ENCODE assay signal across 1 cellular context in genomic region chr4:139901516-139902327, GRCh38.
TF ChIP-seq lines count a peak whose summit lies in the region.

No MANE protein-coding gene starts in this region.

TF ChIP-seq in HEK293, 187 proteins besides CTCF, POLR2A, EP300 and RAD21 (continued from another document and continues in another):
- TF ChIP-seq, protein P1, sequence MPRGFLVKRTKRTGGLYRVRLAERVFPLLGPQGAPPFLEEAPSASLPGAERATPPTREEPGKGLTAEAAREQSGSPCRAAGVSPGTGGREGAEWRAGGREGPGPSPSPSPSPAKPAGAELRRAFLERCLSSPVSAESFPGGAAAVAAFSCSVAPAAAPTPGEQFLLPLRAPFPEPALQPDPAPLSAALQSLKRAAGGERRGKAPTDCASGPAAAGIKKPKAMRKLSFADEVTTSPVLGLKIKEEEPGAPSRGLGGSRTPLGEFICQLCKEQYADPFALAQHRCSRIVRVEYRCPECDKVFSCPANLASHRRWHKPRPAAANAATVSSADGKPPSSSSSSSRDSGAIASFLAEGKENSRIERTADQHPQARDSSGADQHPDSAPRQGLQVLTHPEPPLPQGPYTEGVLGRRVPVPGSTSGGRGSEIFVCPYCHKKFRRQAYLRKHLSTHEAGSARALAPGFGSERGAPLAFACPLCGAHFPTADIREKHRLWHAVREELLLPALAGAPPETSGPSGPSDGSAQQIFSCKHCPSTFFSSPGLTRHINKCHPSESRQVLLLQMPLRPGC (tag by site-specific recombination; IDR thresholded peaks at IDR 0.05): no peak
- peak; percentile 43 for TF ChIP-seq ZNF366 (tag by site-specific recombination; conservative IDR thresholded peaks at IDR 0.05)
- peak; percentile 78 for TF ChIP-seq GLIS1 (tag by site-specific recombination; IDR thresholded peaks at IDR 0.05)
- TF ChIP-seq ZFP69B (tag by site-specific recombination; IDR thresholded peaks at IDR 0.05): no peak
- TF ChIP-seq ZBTB7A (tag by site-specific recombination; IDR thresholded peaks at IDR 0.05; ENCODE audit: low read depth): no peak
- TF ChIP-seq, protein P2, sequence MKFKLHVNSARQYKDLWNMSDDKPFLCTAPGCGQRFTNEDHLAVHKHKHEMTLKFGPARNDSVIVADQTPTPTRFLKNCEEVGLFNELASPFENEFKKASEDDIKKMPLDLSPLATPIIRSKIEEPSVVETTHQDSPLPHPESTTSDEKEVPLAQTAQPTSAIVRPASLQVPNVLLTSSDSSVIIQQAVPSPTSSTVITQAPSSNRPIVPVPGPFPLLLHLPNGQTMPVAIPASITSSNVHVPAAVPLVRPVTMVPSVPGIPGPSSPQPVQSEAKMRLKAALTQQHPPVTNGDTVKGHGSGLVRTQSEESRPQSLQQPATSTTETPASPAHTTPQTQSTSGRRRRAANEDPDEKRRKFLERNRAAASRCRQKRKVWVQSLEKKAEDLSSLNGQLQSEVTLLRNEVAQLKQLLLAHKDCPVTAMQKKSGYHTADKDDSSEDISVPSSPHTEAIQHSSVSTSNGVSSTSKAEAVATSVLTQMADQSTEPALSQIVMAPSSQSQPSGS (tag by site-specific recombination; IDR thresholded peaks at IDR 0.05; ENCODE audit: low read depth): no peak
- no peak for TF ChIP-seq HOXC10 (CRISPR knock-in tag; IDR thresholded peaks at IDR 0.05)
- TF ChIP-seq, protein P3, sequence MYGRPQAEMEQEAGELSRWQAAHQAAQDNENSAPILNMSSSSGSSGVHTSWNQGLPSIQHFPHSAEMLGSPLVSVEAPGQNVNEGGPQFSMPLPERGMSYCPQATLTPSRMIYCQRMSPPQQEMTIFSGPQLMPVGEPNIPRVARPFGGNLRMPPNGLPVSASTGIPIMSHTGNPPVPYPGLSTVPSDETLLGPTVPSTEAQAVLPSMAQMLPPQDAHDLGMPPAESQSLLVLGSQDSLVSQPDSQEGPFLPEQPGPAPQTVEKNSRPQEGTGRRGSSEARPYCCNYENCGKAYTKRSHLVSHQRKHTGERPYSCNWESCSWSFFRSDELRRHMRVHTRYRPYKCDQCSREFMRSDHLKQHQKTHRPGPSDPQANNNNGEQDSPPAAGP (tag by site-specific recombination; IDR thresholded peaks at IDR 0.05): peak; percentile 58; the same call in 1 of the 2 replicates
- TF ChIP-seq ZNF23 (tag by site-specific recombination; IDR thresholded peaks at IDR 0.05; ENCODE audit: borderline replicate concordance): no peak
- TF ChIP-seq ZNF341 (tag by site-specific recombination; IDR thresholded peaks at IDR 0.05; ENCODE audit: low read depth): peak; percentile 28; the same call in 1 of the 2 replicates
- TF ChIP-seq ZFP37 (tag by site-specific recombination; IDR thresholded peaks at IDR 0.05): no peak
- TF ChIP-seq, protein P4, sequence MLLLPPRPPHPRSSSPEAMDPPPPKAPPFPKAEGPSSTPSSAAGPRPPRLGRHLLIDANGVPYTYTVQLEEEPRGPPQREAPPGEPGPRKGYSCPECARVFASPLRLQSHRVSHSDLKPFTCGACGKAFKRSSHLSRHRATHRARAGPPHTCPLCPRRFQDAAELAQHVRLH (tag by site-specific recombination; IDR thresholded peaks at IDR 0.05): no peak
- no peak for TF ChIP-seq ZNF311 (tag by site-specific recombination; IDR thresholded peaks at IDR 0.05; ENCODE audit: borderline replicate concordance)
- peak; percentile 66 for TF ChIP-seq ZIC2 (tag by site-specific recombination; IDR thresholded peaks at IDR 0.05)
- TF ChIP-seq ZNF37A (tag by site-specific recombination; IDR thresholded peaks at IDR 0.05): no peak
- no peak for TF ChIP-seq ZNF707 (tag by site-specific recombination; IDR thresholded peaks at IDR 0.05)
- no peak for TF ChIP-seq YY1 (tag by site-specific recombination; IDR thresholded peaks at IDR 0.05)
- no peak for TF ChIP-seq ZBTB1 (tag by site-specific recombination; IDR thresholded peaks at IDR 0.05)
- TF ChIP-seq ZNF830 (tag by site-specific recombination; IDR thresholded peaks at IDR 0.05; ENCODE audit: low read depth): no peak
- TF ChIP-seq ZNF223 (tag by site-specific recombination; IDR thresholded peaks at IDR 0.05): no peak
- TF ChIP-seq ZNF76 (tag by site-specific recombination; IDR thresholded peaks at IDR 0.05; ENCODE audit: borderline replicate concordance, low read depth): no peak
- peak; percentile 59; the same call in 1 of the 2 replicates for TF ChIP-seq ZNF843 (tag by site-specific recombination; IDR thresholded peaks at IDR 0.05)
- TF ChIP-seq ZNF416 (tag by site-specific recombination; IDR thresholded peaks at IDR 0.05): no peak
- TF ChIP-seq, protein P5, sequence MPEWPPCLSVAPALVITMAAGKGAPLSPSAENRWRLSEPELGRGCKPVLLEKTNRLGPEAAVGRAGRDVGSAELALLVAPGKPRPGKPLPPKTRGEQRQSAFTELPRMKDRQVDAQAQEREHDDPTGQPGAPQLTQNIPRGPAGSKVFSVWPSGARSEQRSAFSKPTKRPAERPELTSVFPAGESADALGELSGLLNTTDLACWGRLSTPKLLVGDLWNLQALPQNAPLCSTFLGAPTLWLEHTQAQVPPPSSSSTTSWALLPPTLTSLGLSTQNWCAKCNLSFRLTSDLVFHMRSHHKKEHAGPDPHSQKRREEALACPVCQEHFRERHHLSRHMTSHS (tag by site-specific recombination; IDR thresholded peaks at IDR 0.05): no peak
- TF ChIP-seq ZNF792 (tag by site-specific recombination; IDR thresholded peaks at IDR 0.05): no peak
- no peak for TF ChIP-seq KLF1 (tag by site-specific recombination; IDR thresholded peaks at IDR 0.05)
- TF ChIP-seq, protein P6, sequence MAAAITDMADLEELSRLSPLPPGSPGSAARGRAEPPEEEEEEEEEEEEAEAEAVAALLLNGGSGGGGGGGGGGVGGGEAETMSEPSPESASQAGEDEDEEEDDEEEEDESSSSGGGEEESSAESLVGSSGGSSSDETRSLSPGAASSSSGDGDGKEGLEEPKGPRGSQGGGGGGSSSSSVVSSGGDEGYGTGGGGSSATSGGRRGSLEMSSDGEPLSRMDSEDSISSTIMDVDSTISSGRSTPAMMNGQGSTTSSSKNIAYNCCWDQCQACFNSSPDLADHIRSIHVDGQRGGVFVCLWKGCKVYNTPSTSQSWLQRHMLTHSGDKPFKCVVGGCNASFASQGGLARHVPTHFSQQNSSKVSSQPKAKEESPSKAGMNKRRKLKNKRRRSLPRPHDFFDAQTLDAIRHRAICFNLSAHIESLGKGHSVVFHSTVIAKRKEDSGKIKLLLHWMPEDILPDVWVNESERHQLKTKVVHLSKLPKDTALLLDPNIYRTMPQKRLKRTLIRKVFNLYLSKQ (tag by site-specific recombination; IDR thresholded peaks at IDR 0.05; ENCODE audit: borderline replicate concordance): no peak
- TF ChIP-seq, protein P7, sequence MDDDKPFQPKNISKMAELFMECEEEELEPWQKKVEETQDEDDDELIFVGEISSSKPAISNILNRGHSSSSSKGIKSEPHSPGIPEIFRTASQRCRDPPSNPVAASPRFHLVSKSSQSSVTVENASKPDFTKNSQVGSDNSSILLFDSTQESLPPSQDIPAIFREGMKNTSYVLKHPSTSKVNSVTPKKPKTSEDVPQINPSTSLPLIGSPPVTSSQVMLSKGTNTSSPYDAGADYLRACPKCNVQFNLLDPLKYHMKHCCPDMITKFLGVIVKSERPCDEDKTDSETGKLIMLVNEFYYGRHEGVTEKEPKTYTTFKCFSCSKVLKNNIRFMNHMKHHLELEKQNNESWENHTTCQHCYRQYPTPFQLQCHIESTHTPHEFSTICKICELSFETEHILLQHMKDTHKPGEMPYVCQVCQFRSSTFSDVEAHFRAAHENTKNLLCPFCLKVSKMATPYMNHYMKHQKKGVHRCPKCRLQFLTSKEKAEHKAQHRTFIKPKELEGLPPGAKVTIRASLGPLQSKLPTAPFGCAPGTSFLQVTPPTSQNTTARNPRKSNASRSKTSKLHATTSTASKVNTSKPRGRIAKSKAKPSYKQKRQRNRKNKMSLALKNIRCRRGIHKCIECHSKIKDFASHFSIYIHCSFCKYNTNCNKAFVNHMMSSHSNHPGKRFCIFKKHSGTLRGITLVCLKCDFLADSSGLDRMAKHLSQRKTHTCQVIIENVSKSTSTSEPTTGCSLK (tag by site-specific recombination; IDR thresholded peaks at IDR 0.05): no peak
- TF ChIP-seq, protein P8, sequence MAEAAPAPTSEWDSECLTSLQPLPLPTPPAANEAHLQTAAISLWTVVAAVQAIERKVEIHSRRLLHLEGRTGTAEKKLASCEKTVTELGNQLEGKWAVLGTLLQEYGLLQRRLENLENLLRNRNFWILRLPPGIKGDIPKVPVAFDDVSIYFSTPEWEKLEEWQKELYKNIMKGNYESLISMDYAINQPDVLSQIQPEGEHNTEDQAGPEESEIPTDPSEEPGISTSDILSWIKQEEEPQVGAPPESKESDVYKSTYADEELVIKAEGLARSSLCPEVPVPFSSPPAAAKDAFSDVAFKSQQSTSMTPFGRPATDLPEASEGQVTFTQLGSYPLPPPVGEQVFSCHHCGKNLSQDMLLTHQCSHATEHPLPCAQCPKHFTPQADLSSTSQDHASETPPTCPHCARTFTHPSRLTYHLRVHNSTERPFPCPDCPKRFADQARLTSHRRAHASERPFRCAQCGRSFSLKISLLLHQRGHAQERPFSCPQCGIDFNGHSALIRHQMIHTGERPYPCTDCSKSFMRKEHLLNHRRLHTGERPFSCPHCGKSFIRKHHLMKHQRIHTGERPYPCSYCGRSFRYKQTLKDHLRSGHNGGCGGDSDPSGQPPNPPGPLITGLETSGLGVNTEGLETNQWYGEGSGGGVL (tag by site-specific recombination; IDR thresholded peaks at IDR 0.05): peak; percentile 57; the same call in 1 of the 2 replicates
- TF ChIP-seq ZNF169 (tag by site-specific recombination; IDR thresholded peaks at IDR 0.05): no peak
- TF ChIP-seq ZNF785 (tag by site-specific recombination; IDR thresholded peaks at IDR 0.05): no peak
- no peak for TF ChIP-seq ZNF596 (tag by site-specific recombination; IDR thresholded peaks at IDR 0.05)
- TF ChIP-seq, protein P9, sequence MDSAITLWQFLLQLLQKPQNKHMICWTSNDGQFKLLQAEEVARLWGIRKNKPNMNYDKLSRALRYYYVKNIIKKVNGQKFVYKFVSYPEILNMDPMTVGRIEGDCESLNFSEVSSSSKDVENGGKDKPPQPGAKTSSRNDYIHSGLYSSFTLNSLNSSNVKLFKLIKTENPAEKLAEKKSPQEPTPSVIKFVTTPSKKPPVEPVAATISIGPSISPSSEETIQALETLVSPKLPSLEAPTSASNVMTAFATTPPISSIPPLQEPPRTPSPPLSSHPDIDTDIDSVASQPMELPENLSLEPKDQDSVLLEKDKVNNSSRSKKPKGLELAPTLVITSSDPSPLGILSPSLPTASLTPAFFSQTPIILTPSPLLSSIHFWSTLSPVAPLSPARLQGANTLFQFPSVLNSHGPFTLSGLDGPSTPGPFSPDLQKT (IDR thresholded peaks at IDR 0.05; ENCODE audit: borderline replicate concordance, low read depth, low read length): no peak
- TF ChIP-seq ZBTB17 (tag by site-specific recombination; IDR thresholded peaks at IDR 0.05): no peak
- no peak for TF ChIP-seq SCRT2 (tag by site-specific recombination; IDR thresholded peaks at IDR 0.05)
- TF ChIP-seq ZNF404 (tag by site-specific recombination; IDR thresholded peaks at IDR 0.05): no peak
- TF ChIP-seq ZNF621 (tag by site-specific recombination; IDR thresholded peaks at IDR 0.05): no peak
- TF ChIP-seq ZNF133 (tag by site-specific recombination; IDR thresholded peaks at IDR 0.05): no peak
- TF ChIP-seq ZNF473 (tag by site-specific recombination; IDR thresholded peaks at IDR 0.05): no peak
- TF ChIP-seq, protein P10, sequence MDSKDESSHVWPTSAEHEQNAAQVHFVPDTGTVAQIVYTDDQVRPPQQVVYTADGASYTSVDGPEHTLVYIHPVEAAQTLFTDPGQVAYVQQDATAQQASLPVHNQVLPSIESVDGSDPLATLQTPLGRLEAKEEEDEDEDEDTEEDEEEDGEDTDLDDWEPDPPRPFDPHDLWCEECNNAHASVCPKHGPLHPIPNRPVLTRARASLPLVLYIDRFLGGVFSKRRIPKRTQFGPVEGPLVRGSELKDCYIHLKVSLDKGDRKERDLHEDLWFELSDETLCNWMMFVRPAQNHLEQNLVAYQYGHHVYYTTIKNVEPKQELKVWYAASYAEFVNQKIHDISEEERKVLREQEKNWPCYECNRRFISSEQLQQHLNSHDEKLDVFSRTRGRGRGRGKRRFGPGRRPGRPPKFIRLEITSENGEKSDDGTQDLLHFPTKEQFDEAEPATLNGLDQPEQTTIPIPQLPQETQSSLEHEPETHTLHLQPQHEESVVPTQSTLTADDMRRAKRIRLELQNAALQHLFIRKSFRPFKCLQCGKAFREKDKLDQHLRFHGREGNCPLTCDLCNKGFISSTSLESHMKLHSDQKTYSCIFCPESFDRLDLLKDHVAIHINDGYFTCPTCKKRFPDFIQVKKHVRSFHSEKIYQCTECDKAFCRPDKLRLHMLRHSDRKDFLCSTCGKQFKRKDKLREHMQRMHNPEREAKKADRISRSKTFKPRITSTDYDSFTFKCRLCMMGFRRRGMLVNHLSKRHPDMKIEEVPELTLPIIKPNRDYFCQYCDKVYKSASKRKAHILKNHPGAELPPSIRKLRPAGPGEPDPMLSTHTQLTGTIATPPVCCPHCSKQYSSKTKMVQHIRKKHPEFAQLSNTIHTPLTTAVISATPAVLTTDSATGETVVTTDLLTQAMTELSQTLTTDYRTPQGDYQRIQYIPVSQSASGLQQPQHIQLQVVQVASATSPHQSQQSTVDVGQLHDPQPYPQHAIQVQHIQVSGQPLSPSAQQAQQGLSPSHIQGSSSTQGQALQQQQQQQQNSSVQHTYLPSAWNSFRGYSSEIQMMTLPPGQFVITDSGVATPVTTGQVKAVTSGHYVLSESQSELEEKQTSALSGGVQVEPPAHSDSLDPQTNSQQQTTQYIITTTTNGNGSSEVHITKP (tag by site-specific recombination; IDR thresholded peaks at IDR 0.05): 0 out of 2 replicates have a peak, but pooled peaks have one; percentile 19
- no peak for TF ChIP-seq ZNF140 (tag by site-specific recombination; IDR thresholded peaks at IDR 0.05)
- TF ChIP-seq ZBTB20 (tag by site-specific recombination; IDR thresholded peaks at IDR 0.05): peak; percentile 28; the same call in 1 of the 2 replicates
- 0 out of 2 replicates have a peak, but pooled peaks have one; percentile 28 for TF ChIP-seq PRDM1 (tag by site-specific recombination; IDR thresholded peaks at IDR 0.05)
- TF ChIP-seq ZNF514 (tag by site-specific recombination; IDR thresholded peaks at IDR 0.05): no peak
- TF ChIP-seq ZNF501 (tag by site-specific recombination; IDR thresholded peaks at IDR 0.05): no peak
- no peak for TF ChIP-seq ZNF600 (tag by site-specific recombination; IDR thresholded peaks at IDR 0.05)
- TF ChIP-seq, protein P11, sequence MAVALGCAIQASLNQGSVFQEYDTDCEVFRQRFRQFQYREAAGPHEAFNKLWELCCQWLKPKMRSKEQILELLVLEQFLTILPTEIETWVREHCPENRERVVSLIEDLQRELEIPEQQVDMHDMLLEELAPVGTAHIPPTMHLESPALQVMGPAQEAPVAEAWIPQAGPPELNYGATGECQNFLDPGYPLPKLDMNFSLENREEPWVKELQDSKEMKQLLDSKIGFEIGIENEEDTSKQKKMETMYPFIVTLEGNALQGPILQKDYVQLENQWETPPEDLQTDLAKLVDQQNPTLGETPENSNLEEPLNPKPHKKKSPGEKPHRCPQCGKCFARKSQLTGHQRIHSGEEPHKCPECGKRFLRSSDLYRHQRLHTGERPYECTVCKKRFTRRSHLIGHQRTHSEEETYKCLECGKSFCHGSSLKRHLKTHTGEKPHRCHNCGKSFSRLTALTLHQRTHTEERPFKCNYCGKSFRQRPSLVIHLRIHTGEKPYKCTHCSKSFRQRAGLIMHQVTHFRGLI (tag by site-specific recombination; IDR thresholded peaks at IDR 0.05): no peak
- 0 out of 2 replicates have a peak, but pooled peaks have one; percentile 22 for TF ChIP-seq IKZF3 (tag by site-specific recombination; IDR thresholded peaks at IDR 0.05)
